ENCODE assay signal across 8 cellular contexts in genomic region chr13:30334663-30335386, GRCh38. TPM values are rescaled to one million over a fixed set of nuclear protein-coding genes. Genes with fewer than 3 reads are reported as not detected.
DNase-seq lines count a peak whose midpoint lies in the region; ATAC-seq and TF ChIP-seq lines count a peak whose summit lies in the region.

No MANE protein-coding gene starts in this region.

- H3K27me3 Mint-ChIP-seq in brain = peaks cover 3% of the 10 kb centered on the region

- peak; percentile 27 to 55 for TF ChIP-seq CTCF in brain (conservative IDR thresholded peaks at IDR 0.05)

- no peaks in the 10 kb centered on the region for H3K36me3 Mint-ChIP-seq in brain

- ATAC-seq in HG02852 (IDR thresholded peaks at IDR 0.05; ENCODE audit: unreplicated experiment) = no peak
- ATAC-seq in GM21447 (IDR thresholded peaks at IDR 0.05; ENCODE audit: unreplicated experiment) = no peak
- ATAC-seq in GM19351 (IDR thresholded peaks at IDR 0.05; ENCODE audit: unreplicated experiment) = no peak

- peaks cover 54% of the 10 kb centered on the region for H3K4me1 Mint-ChIP-seq in brain

- H3K4me3 Mint-ChIP-seq in brain = no peak overlapping the region

- DNase-seq in activated CD4-positive, alpha-beta T cell treated with anti-CD3 and anti-CD28 coated beads for 48 hours = peak; percentile 27
- DNase-seq in activated CD4-positive, alpha-beta T cell treated with anti-CD3 and anti-CD28 coated beads, Interleukin-2, amount 50 U/mL, for 48 hours = no peak
- DNase-seq in NAMALWA (ENCODE audit: low spot score) = peak; percentile 71
- DNase-seq in lung microvascular endothelial cell (ENCODE audit: low read depth in 2 of 2) = peak; percentile 50 to 60

- H3K9me3 Mint-ChIP-seq in brain = peaks cover 0 to 5% (median 0%) of the 10 kb centered on the region in 5 experiments

- no peak overlapping the region for H3K27ac Mint-ChIP-seq in brain

RNA-seq across cellular contexts. Expression of gene KATNAL1, which starts 27.5 kb away (rescaled TPM):
- polyA plus RNA-seq in brain (ENCODE audit: insufficient read depth, low read depth, low replicate concordance) = 6.7 TPM
- 10.2 and 12.1 TPM in 2 replicates for total RNA-seq in lung microvascular endothelial cell

Comparison
In these comparisons a context has a peak if more than half of its experiments do, and no peak if none do; other contexts are left out.
1. DNase-seq: peak in activated CD4-positive, alpha-beta T cell treated with anti-CD3 and anti-CD28 coated beads for 48 hours (single experiment), NAMALWA (single experiment) and lung microvascular endothelial cell (2 of 2); none in activated CD4-positive, alpha-beta T cell treated with anti-CD3 and anti-CD28 coated beads, Interleukin-2, amount 50 U/mL, for 48 hours (0 of 2).